Comparison of ENCODE assay signal across 8 cellular contexts in the genomic region with DNA sequence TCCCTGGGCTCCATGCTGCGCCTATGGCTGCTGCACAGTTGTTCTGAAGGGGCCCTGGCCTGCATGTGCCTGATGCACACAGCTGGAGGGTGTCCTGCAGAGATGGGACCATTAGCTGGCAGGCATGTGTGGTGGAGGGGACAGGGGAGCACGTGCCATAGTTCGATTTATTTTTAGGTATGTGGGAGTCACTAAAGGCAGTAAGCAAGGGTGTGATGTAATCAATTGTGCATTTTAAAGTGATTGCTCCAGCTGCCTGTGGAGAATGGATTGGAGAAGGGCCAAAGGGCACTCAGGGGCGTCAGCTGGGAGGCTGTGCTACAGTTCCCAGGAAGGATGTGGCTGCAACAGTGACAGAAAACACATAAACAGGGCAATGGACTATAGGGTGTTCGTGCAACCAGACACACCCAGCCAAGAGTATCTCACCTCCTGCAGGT.
A peak's percentile ranks its signal among the peaks of the same experiment; 100 is the strongest.
DNase-seq lines count a peak whose midpoint lies in the region; ATAC-seq, FAIRE-seq and TF ChIP-seq lines count a peak whose summit lies in the region.

No MANE protein-coding gene starts in this region.

- TF ChIP-seq POLR2A in H54 (IDR thresholded peaks at IDR 0.05; ENCODE audit: low read depth, low read length) (no peak), GM12891 (IDR thresholded peaks at IDR 0.05; ENCODE audit: low read depth, low read length) (no peak)

- FAIRE-seq in H54 (lab: Jason Lieb, UNC) = peak; percentile 67
- no peak for FAIRE-seq in GM12891 (lab: Jason Lieb, UNC)

- ATAC-seq in left lobe of liver = peak; percentile 29

- DNase-seq in ELR (ENCODE audit: low read depth) = peak; percentile 28
- no peak for DNase-seq in H54 (ENCODE audit: insufficient read length, low spot score)
- peak; percentile 80 for DNase-seq in NCI-H2029 treated with DMSO at 0.1 percent for 48 hours (lab: John Stamatoyannopoulos, UW)
- peak; percentile 51 for DNase-seq in activated effector memory CD4-positive, alpha-beta T cell treated with Interleukin-2 at 50 U/mL for 16 hours
- DNase-seq in left lobe of liver (ENCODE audit: low spot score) = no peak
- DNase-seq in stimulated activated CD8-positive, alpha-beta memory T cell treated with anti-CD3 and anti-CD28 coated beads, Interleukin-4, amount 100 ng/mL, for 48 hours = no peak
- DNase-seq in NCI-H446 treated with DMSO at 0.1 percent for 48 hours (lab: John Stamatoyannopoulos, UW) = no peak
- DNase-seq in GM12891 (ENCODE audit: insufficient read length, low spot score) = no peak

TF ChIP-seq in GM12891, 5 proteins besides CTCF, POLR2A, EP300 and RAD21:
- TF ChIP-seq PAX5 (IDR thresholded peaks at IDR 0.05; ENCODE audit: insufficient read depth, low read length, severe bottlenecking) (no peak), POLR2AphosphoS5 (IDR thresholded peaks at IDR 0.05; ENCODE audit: low read depth, low read length) (no peak), POU2F2 (IDR thresholded peaks at IDR 0.05; ENCODE audit: low read depth, low read length) (no peak), TAF1 (IDR thresholded peaks at IDR 0.05; ENCODE audit: low read depth, low read length) (no peak), SPI1 (IDR thresholded peaks at IDR 0.05; ENCODE audit: low read depth, low read length) (no peak)

Comparison
In these comparisons a context has a peak if more than half of its experiments do, and no peak if none do; other contexts are left out.
1. DNase-seq: peak in ELR (single experiment), NCI-H2029 treated with DMSO at 0.1 percent for 48 hours (single experiment) and activated effector memory CD4-positive, alpha-beta T cell treated with Interleukin-2 at 50 U/mL for 16 hours (single experiment); none in H54 (single experiment), left lobe of liver (single experiment), stimulated activated CD8-positive, alpha-beta memory T cell treated with anti-CD3 and anti-CD28 coated beads, Interleukin-4, amount 100 ng/mL, for 48 hours (single experiment), NCI-H446 treated with DMSO at 0.1 percent for 48 hours (single experiment) and GM12891 (single experiment).